9 cellular contexts compared by ENCODE assay signal in genomic region chr11:27211370-27212127, GRCh38.
A peak's percentile ranks its signal among the peaks of the same experiment; 100 is the strongest.
DNase-seq lines count a peak whose midpoint lies in the region; ATAC-seq, FAIRE-seq and TF ChIP-seq lines count a peak whose summit lies in the region.
"Had no signal": no experiment of that assay in that cellular context is flagged by ENCODE, and none has a peak within 500 bp of the region (broad histone marks: within the 10 kb centered on the region; RNA-seq: fewer than 3 reads in every experiment).

No MANE protein-coding gene starts in this region.

- no peaks in the 10 kb centered on the region for H3K9me3 ChIP-seq in RWPE2 (ENCODE audit: severe bottlenecking)
- H3K9me3 ChIP-seq in effector memory CD4-positive, alpha-beta T cell (ENCODE audit: control insufficient read depth, low read length): no peaks in the 10 kb centered on the region

- no peaks in the 10 kb centered on the region for H3K4me1 Mint-ChIP-seq in effector memory CD8-positive, alpha-beta T cell (ENCODE audit: low read depth in 2 of 2)

- intact Hi-C loops in left cardiac atrium (cut with DNase I): no loop called here

- ATAC-seq in RWPE2 (ENCODE audit: low read depth) (no peak), left cardiac atrium (no peak)
- ATAC-seq in effector memory CD8-positive, alpha-beta T cell (replicated peaks): no peak
- ATAC-seq: activated T-cell treated with anti-CD3 and anti-CD28 coated beads, Interleukin-2, amount 50 U/mL, for 72 hours had no signal

- no peak overlapping the region for H3K27ac Mint-ChIP-seq in effector memory CD8-positive, alpha-beta T cell
- H3K27ac Mint-ChIP-seq: activated T-cell treated with anti-CD3 and anti-CD28 coated beads, Interleukin-2, amount 50 U/mL, for 72 hours had no signal

- H3K4me1 ChIP-seq in RWPE2 (ENCODE audit: insufficient read depth, poor library complexity, severe bottlenecking): peaks cover 28% of the 10 kb centered on the region
- no peaks in the 10 kb centered on the region for H3K4me1 ChIP-seq in effector memory CD4-positive, alpha-beta T cell (ENCODE audit: control insufficient read depth, insufficient read depth, low read length, poor library complexity, severe bottlenecking)

- H3K27me3 Mint-ChIP-seq in effector memory CD8-positive, alpha-beta T cell: peaks cover 5 to 9% of the 10 kb centered on the region in 2 donors

- no peaks in the 10 kb centered on the region for H3K36me3 ChIP-seq in RWPE2 (ENCODE audit: low read depth)
- H3K36me3 ChIP-seq in effector memory CD4-positive, alpha-beta T cell (ENCODE audit: control insufficient read depth, insufficient read depth, low read length): no peaks in the 10 kb centered on the region

- DNase-seq in AG10803 (ENCODE audit: low read depth): no peak
- no peak for DNase-seq in GM10248 (ENCODE audit: extremely low spot score)
- DNase-seq in RWPE2 (ENCODE audit: low spot score): no peak
- peak; percentile 43 for DNase-seq in left cardiac atrium
- no peak for DNase-seq in GM12891 (ENCODE audit: insufficient read length, low spot score)
- no peak for DNase-seq in effector memory CD8-positive, alpha-beta T cell
- DNase-seq in effector memory CD4-positive, alpha-beta T cell: no peak
- no peak for DNase-seq in T-helper 1 cell

- no peaks in the 10 kb centered on the region for H3K27me3 ChIP-seq in RWPE2 (ENCODE audit: insufficient read depth, poor library complexity, severe bottlenecking)
- H3K27me3 ChIP-seq in effector memory CD4-positive, alpha-beta T cell (replicated peaks; ENCODE audit: control insufficient read depth, insufficient read depth, low read length, poor library complexity, severe bottlenecking): no peaks in the 10 kb centered on the region

- peaks cover 0 to 4% of the 10 kb centered on the region in 2 donors for H3K9me3 Mint-ChIP-seq in effector memory CD8-positive, alpha-beta T cell
- H3K9me3 Mint-ChIP-seq: activated T-cell treated with anti-CD3 and anti-CD28 coated beads, Interleukin-2, amount 50 U/mL, for 72 hours had no signal

- FAIRE-seq in GM12891 (lab: Jason Lieb, UNC): no peak

- H3K4me3 ChIP-seq in AG10803 (ENCODE audit: low read length) (no peak overlapping the region), RWPE2 (ENCODE audit: severe bottlenecking) (no peak overlapping the region)
- H3K4me3 ChIP-seq in effector memory CD4-positive, alpha-beta T cell (ENCODE audit: insufficient read depth, low read depth, low read length, poor library complexity, severe bottlenecking): no peak overlapping the region

- TF ChIP-seq CTCF in AG10803 (conservative IDR thresholded peaks at IDR 0.05; ENCODE audit: low read length) (peak; percentile 45), GM10248 (IDR thresholded peaks at IDR 0.05; ENCODE audit: control extremely low read depth, extremely low read depth, low read depth, missing control alignments) (peak; percentile 5), RWPE2 (IDR thresholded peaks at IDR 0.05; ENCODE audit: poor library complexity, severe bottlenecking) (peak; percentile 14)

- POLR2A ChIA-PET in GM10248 (lab: Yijun Ruan, JAX): no interaction called here

- H3K36me3 Mint-ChIP-seq in effector memory CD8-positive, alpha-beta T cell (ENCODE audit: insufficient read depth): no peaks in the 10 kb centered on the region

- no peak overlapping the region for H3K27ac ChIP-seq in RWPE2 (ENCODE audit: poor library complexity, severe bottlenecking)
- H3K27ac ChIP-seq in effector memory CD4-positive, alpha-beta T cell (ENCODE audit: insufficient read depth, low read length, poor library complexity, severe bottlenecking): no peak overlapping the region

- no peak overlapping the region for H3K4me3 Mint-ChIP-seq in effector memory CD8-positive, alpha-beta T cell
- H3K4me3 Mint-ChIP-seq: activated T-cell treated with anti-CD3 and anti-CD28 coated beads, Interleukin-2, amount 50 U/mL, for 72 hours had no signal

- TF ChIP-seq POLR2A in GM12891 (IDR thresholded peaks at IDR 0.05; ENCODE audit: low read depth, low read length): no peak

- CTCF ChIA-PET in GM10248 (lab: Yijun Ruan, JAX): interaction anchor here (1.1 to 5.0 kb wide), 3 partner anchors 10 to 274 kb away, joined by 3 to 12 read pairs (median 4); no protein-coding TSS in a partner anchor

TF ChIP-seq in GM12891, 5 proteins besides CTCF, POLR2A, EP300 and RAD21:
- TF ChIP-seq POU2F2 (IDR thresholded peaks at IDR 0.05; ENCODE audit: low read depth, low read length) (no peak), TAF1 (IDR thresholded peaks at IDR 0.05; ENCODE audit: low read depth, low read length) (no peak), POLR2AphosphoS5 (IDR thresholded peaks at IDR 0.05; ENCODE audit: low read depth, low read length) (no peak), PAX5 (IDR thresholded peaks at IDR 0.05; ENCODE audit: insufficient read depth, low read length, severe bottlenecking) (no peak), SPI1 (IDR thresholded peaks at IDR 0.05; ENCODE audit: low read depth, low read length) (no peak)
